ENCODE assay signal across 23 cellular contexts in genomic region chr10:70269741-70270140, GRCh38. TPM values are rescaled to one million over a fixed set of nuclear protein-coding genes. Genes with fewer than 3 reads are reported as not detected.
"Had no signal": no experiment of that assay in that cellular context is flagged by ENCODE, and none has a peak within 500 bp of the region (broad histone marks: within the 10 kb centered on the region; RNA-seq: fewer than 3 reads in every experiment).

No MANE protein-coding gene starts in this region.

- H3K4me1 ChIP-seq: right lobe of liver had no signal

- ATAC-seq: natural killer cell; right lobe of liver; stimulated activated naive B cell treated with anti-CD40 and anti-IgM and Interleukin-4, amounts not matched to agents 10 μg/mL and 1 μg/mL and 100 μg/mL, for 72 hours; upper lobe of right lung had no signal

- H3K4me2 ChIP-seq: smooth muscle cell had no signal

- H3K4me3 ChIP-seq: left ventricle myocardium inferior, lung, ovary, right atrium auricular region, right lobe of liver, smooth muscle cell, suprapubic skin, thoracic aorta, tibial artery, upper lobe of right lung had no signal

- H3K36me3 ChIP-seq: left ventricle myocardium inferior, ovary, right atrium auricular region, right lobe of liver, suprapubic skin, thoracic aorta, tibial artery, upper lobe of right lung had no signal

- H3K27me3 ChIP-seq: ovary, right atrium auricular region, right lobe of liver, suprapubic skin, tibial artery, upper lobe of right lung had no signal

- FAIRE-seq: urothelium cell line had no signal

- DNase-seq: hypothalamus; immature natural killer cell; left ventricle myocardium inferior; mesendoderm; naive B cell; natural killer cell; ovary; right lobe of liver; stimulated activated CD4-positive, alpha-beta T cell treated with anti-CD3 and anti-CD28 coated beads, Interleukin-1b, Interleukin-23, amount 100 ng/mL, for 48 hours; stimulated activated CD4-positive, alpha-beta T cell treated with anti-CD3 and anti-CD28 coated beads, Interleukin-4, amount 100 ng/mL, for 1 hour; stimulated activated naive B cell treated with anti-CD40 and anti-IgM and Interleukin-4, amounts not matched to agents 10 μg/mL and 1 μg/mL and 100 μg/mL, for 72 hours; tibial artery; trophoblast cell; upper lobe of right lung had no signal

- H3K9me3 ChIP-seq: left ventricle myocardium inferior, ovary, right atrium auricular region, right lobe of liver, suprapubic skin, thoracic aorta, tibial artery, upper lobe of right lung had no signal

- H3K27ac ChIP-seq: left ventricle myocardium inferior, ovary, right atrium auricular region, right lobe of liver, suprapubic skin, thoracic aorta, tibial artery, upper lobe of right lung had no signal

RNA-seq across cellular contexts. Expression of gene NPFFR1, which starts 14.1 kb away (rescaled TPM):
- total RNA-seq: left ventricle myocardium inferior, progenitor cell of endocrine pancreas, pulmonary artery endothelial cell, right lobe of liver, subcutaneous adipose tissue had no signal
- polyA plus RNA-seq: immature natural killer cell, smooth muscle cell had no signal
